In the genomic region with DNA sequence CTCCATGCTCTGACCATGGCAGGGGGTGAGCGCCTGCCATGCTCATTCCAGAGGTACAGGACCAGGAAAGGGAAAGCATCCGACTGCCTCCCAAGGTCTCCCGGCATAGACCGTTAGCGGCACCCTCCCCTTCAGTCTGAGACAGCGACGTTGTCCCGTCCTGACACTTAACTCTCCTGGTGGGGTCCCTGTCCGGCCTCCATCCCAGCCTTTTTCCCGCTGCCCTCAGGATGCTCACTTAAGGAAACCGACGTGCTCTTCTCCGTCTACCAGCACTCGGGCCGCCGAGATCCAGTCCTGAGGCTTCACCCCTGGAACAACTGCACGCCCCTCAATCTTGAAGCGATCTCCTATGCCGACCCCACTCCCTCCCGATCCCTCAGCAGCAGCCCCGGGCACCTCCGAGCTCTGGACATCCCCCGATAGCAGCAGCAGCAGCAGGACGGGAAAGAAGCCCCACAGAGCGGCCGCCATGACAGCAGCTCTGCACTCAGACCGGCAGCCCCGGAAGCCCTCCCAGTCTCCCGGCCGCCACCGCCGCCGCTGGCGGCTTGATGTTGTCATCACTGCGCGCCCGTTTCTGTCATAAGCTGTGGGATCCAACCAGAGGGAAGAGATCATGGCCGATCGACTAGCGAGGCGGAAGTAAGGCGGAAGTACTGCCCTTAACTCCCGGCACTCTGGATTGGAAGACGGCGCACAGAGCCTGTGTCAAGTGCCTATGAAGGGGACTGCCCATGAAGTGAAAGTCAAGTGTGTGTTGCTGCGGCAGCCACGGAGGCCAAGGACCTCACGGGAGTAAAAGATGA, we compare ENCODE assay signal across 8 cellular contexts. TPM values are rescaled to one million over a fixed set of nuclear protein-coding genes. Genes with fewer than 3 reads are reported as not detected.
DNase-seq lines count a peak whose midpoint lies in the region; ATAC-seq and TF ChIP-seq lines count a peak whose summit lies in the region.

A gene (minus strand): TSS at position 497 of the 809 bp plus-strand sequence. CDS start 23 bp downstream, at position 474.
A gene (plus strand): TSS at position 718 of the 809 bp plus-strand sequence. CDS start 449 bp downstream, outside the sequence.

- in situ Hi-C loops in G401 (cut with HindIII; ENCODE audit: low sequenced_read_pairs) (no loop called here), HAP-1 (cut with MboI; ENCODE audit: low sequenced_read_pairs) (loop anchor here (10.0 kb wide), 2 partner anchors 123 to 263 kb away; a partner anchor contains a TSS)

- H3K4me1 Mint-ChIP-seq in natural killer cell treated with Interleukin-12 subunit alpha and Interleukin-12 subunit beta and Interleukin-15 and Interleukin-18, amount 100 ng/mL, for 72 hours (ENCODE audit: low read depth in 2 of 2) = peaks cover 23 to 35% of the 10 kb centered on the region in 2 donors

- peak within 1 kb of the TSS; percentile 100 for H3K4me3 Mint-ChIP-seq in natural killer cell treated with Interleukin-12 subunit alpha and Interleukin-12 subunit beta and Interleukin-15 and Interleukin-18, amount 100 ng/mL, for 72 hours

- peaks cover 10% of the 10 kb centered on the region for H3K4me1 ChIP-seq in HAP-1

- H3K36me3 ChIP-seq in HAP-1 (replicated peaks) = no peaks in the 10 kb centered on the region; the same call in 1 of the 2 replicates
- H3K36me3 ChIP-seq in MG63 = no peaks in the 10 kb centered on the region; the same call in 1 of the 2 replicates

- H3K27ac Mint-ChIP-seq in natural killer cell treated with Interleukin-12 subunit alpha and Interleukin-12 subunit beta and Interleukin-15 and Interleukin-18, amount 100 ng/mL, for 72 hours = peak within 1 kb of the TSS; percentile 99

- peaks cover 7% of the 10 kb centered on the region for H3K36me3 Mint-ChIP-seq in natural killer cell treated with Interleukin-12 subunit alpha and Interleukin-12 subunit beta and Interleukin-15 and Interleukin-18, amount 100 ng/mL, for 72 hours

- peaks cover 2% of the 10 kb centered on the region for H3K9me3 Mint-ChIP-seq in natural killer cell treated with Interleukin-12 subunit alpha and Interleukin-12 subunit beta and Interleukin-15 and Interleukin-18, amount 100 ng/mL, for 72 hours

- ATAC-seq in natural killer cell treated with Interleukin-12 subunit alpha and Interleukin-12 subunit beta and Interleukin-15 and Interleukin-18, amount 100 ng/mL, for 72 hours = peak; percentile 100

- H3K27me3 ChIP-seq in HAP-1 (ENCODE audit: low read depth) (no peaks in the 10 kb centered on the region), MG63 (no peaks in the 10 kb centered on the region)

- H3K9me3 ChIP-seq in HAP-1 (peaks cover 2% of the 10 kb centered on the region), MG63 (no peaks in the 10 kb centered on the region)

- TF ChIP-seq CTCF in fibroblast of the aortic adventitia (IDR thresholded peaks at IDR 0.05; ENCODE audit: insufficient read depth, low read length) = no peak

- DNase-seq in G401 (ENCODE audit: low spot score) (peak; percentile 99), HAP-1 (ENCODE audit: low spot score in 2 of 2) (peak; percentile 97), MG63 (peak; percentile 97), SHP77 (lab: John Stamatoyannopoulos, UW) (peak; percentile 98), activated gamma-delta T cell (lab: John Stamatoyannopoulos, UW) (peak; percentile 92), fibroblast of the aortic adventitia (ENCODE audit: low read depth) (peak; percentile 100)
- DNase-seq in natural killer cell treated with Interleukin-12 subunit alpha and Interleukin-12 subunit beta and Interleukin-15 and Interleukin-18, amount 100 ng/mL, for 72 hours (ENCODE audit: low spot score) = peak; percentile 99
- peak; percentile 98 for DNase-seq in stimulated activated naive CD4-positive, alpha-beta T cell treated with Interleukin-2 at 50 U/mL for 16 hours (lab: John Stamatoyannopoulos, UW)

- H3K4me3 ChIP-seq in HAP-1 (peak within 1 kb of the TSS; percentile 88), MG63 (peak within 1 kb of the TSS; percentile 98), fibroblast of the aortic adventitia (ENCODE audit: low read depth, low read length) (peak within 1 kb of the TSS; percentile 100)

- H3K27me3 Mint-ChIP-seq in natural killer cell treated with Interleukin-12 subunit alpha and Interleukin-12 subunit beta and Interleukin-15 and Interleukin-18, amount 100 ng/mL, for 72 hours = no peaks in the 10 kb centered on the region

RNA-seq across cellular contexts. Expression of the first gene that starts in this region (rescaled TPM):
- total RNA-seq in G401 (2014; rRNA removed; shearing (Covaris generic)) = 52.4 and 61.7 TPM in 2 replicates
- total RNA-seq in MG63 (2014; rRNA removed; shearing (Covaris generic); ENCODE audit: low replicate concordance) = 59.0 and 66.2 TPM in 2 replicates
- 26.0 and 46.6 TPM in 2 replicates for total RNA-seq in fibroblast of the aortic adventitia (ENCODE audit: low replicate concordance)
- 10 to 100 TPM; 57.7 to 90.2 TPM for total RNA-seq in natural killer cell treated with Interleukin-12 subunit alpha and Interleukin-12 subunit beta and Interleukin-15 and Interleukin-18, amount 100 ng/mL, for 72 hours

RNA-seq across cellular contexts. Expression of the second gene that starts in this region (rescaled TPM):
- total RNA-seq in G401 (2014; rRNA removed; shearing (Covaris generic)) = 1.1 and 1.9 TPM in 2 replicates
- 0.76 and 1.6 TPM in 2 replicates for total RNA-seq in MG63 (2014; rRNA removed; shearing (Covaris generic); ENCODE audit: low replicate concordance)
- total RNA-seq in fibroblast of the aortic adventitia (ENCODE audit: low replicate concordance) = 1.6 and 2.2 TPM in 2 replicates
- 1 to 10 TPM; 3.4 to 4.4 TPM for total RNA-seq in natural killer cell treated with Interleukin-12 subunit alpha and Interleukin-12 subunit beta and Interleukin-15 and Interleukin-18, amount 100 ng/mL, for 72 hours

Comparison
In these comparisons a context has a peak if more than half of its experiments do, and no peak if none do; other contexts are left out.
1. Peak in every context shown above with its lines: DNase-seq, ATAC-seq and H3K4me3 ChIP-seq.